ENCODE assay signal across 16 cellular contexts in genomic region chr1:41641483-41641829, GRCh38.
DNase-seq lines count a peak whose midpoint lies in the region; ATAC-seq and TF ChIP-seq lines count a peak whose summit lies in the region.
"Had no signal": no experiment of that assay in that cellular context is flagged by ENCODE, and none has a peak within 500 bp of the region (broad histone marks: within the 10 kb centered on the region; RNA-seq: fewer than 3 reads in every experiment).

No MANE protein-coding gene starts in this region.

- no peak overlapping the region for H3K27ac Mint-ChIP-seq in activated CD8-positive, alpha-beta T cell treated with anti-CD3 and anti-CD28 coated beads, Interleukin-2, amount 10 ng/mL, durations not matched to agents 7 days and 5 days
- H3K27ac Mint-ChIP-seq in stimulated activated effector memory CD8-positive, alpha-beta T cell treated with anti-CD3 and anti-CD28 coated beads, Interleukin-12 subunit alpha, Interleukin-12 subunit beta, amount 100 ng/mL, for 72 hours = no peak overlapping the region
- H3K27ac Mint-ChIP-seq: activated T-helper 1 cell treated with anti-CD3 and anti-CD28 coated beads, Interleukin-12 subunit alpha, Interleukin-12 subunit beta, Interleukin-2, Interleukin-4 antibody, amounts not matched to agents 30 ng/mL and 10 ng/mL and 1 ng/mL, durations not matched to agents 14 hours and 24 hours and 36 hours had no signal

- no peaks in the 10 kb centered on the region for H3K27me3 Mint-ChIP-seq in activated CD8-positive, alpha-beta T cell treated with anti-CD3 and anti-CD28 coated beads, Interleukin-2, amount 10 ng/mL, durations not matched to agents 7 days and 5 days (ENCODE audit: low read depth)

- no peak for TF ChIP-seq CTCF in vagina (IDR thresholded peaks at IDR 0.05)

- no peaks in the 10 kb centered on the region for H3K36me3 ChIP-seq in vagina
- H3K36me3 ChIP-seq: esophagus squamous epithelium had no signal

- no peak overlapping the region for H3K4me3 Mint-ChIP-seq in activated CD8-positive, alpha-beta T cell treated with anti-CD3 and anti-CD28 coated beads, Interleukin-2, amount 10 ng/mL, durations not matched to agents 7 days and 5 days
- no peak overlapping the region for H3K4me3 Mint-ChIP-seq in stimulated activated effector memory CD8-positive, alpha-beta T cell treated with anti-CD3 and anti-CD28 coated beads, Interleukin-12 subunit alpha, Interleukin-12 subunit beta, amount 100 ng/mL, for 72 hours
- H3K4me3 Mint-ChIP-seq: activated T-helper 1 cell treated with anti-CD3 and anti-CD28 coated beads, Interleukin-12 subunit alpha, Interleukin-12 subunit beta, Interleukin-2, Interleukin-4 antibody, amounts not matched to agents 30 ng/mL and 10 ng/mL and 1 ng/mL, durations not matched to agents 14 hours and 24 hours and 36 hours had no signal

- CTCF ChIA-PET in activated CD8-positive, alpha-beta T cell treated with anti-CD3 and anti-CD28 coated beads, Interleukin-2, amount 10 ng/mL, durations not matched to agents 7 days and 5 days (lab: Charles Lee) = interaction anchor here (1.4 to 1.6 kb wide), 3 partner anchors 8 to 21 kb away, joined by 3 to 4 read pairs (median 4); no protein-coding TSS in a partner anchor

- no peaks in the 10 kb centered on the region for H3K9me3 Mint-ChIP-seq in activated CD8-positive, alpha-beta T cell treated with anti-CD3 and anti-CD28 coated beads, Interleukin-2, amount 10 ng/mL, durations not matched to agents 7 days and 5 days (ENCODE audit: insufficient read depth)
- no peaks in the 10 kb centered on the region for H3K9me3 Mint-ChIP-seq in stimulated activated effector memory CD8-positive, alpha-beta T cell treated with anti-CD3 and anti-CD28 coated beads, Interleukin-12 subunit alpha, Interleukin-12 subunit beta, amount 100 ng/mL, for 72 hours
- H3K9me3 Mint-ChIP-seq: activated T-helper 1 cell treated with anti-CD3 and anti-CD28 coated beads, Interleukin-12 subunit alpha, Interleukin-12 subunit beta, Interleukin-2, Interleukin-4 antibody, amounts not matched to agents 30 ng/mL and 10 ng/mL and 1 ng/mL, durations not matched to agents 14 hours and 24 hours and 36 hours had no signal

- DNase-seq in activated effector memory CD4-positive, alpha-beta T cell treated with anti-CD3 and anti-CD28 coated beads, Interleukin-2, amount 50 U/mL, for 16 hours = peak; percentile 68
- no peak for DNase-seq in activated effector memory CD4-positive, alpha-beta T cell treated with Interleukin-2 at 50 U/mL for 16 hours
- DNase-seq in activated CD8-positive, alpha-beta T cell treated with anti-CD3 and anti-CD28 coated beads, Interleukin-2, amount 10 ng/mL, durations not matched to agents 7 days and 5 days = no peak
- no peak for DNase-seq in stimulated activated effector memory CD8-positive, alpha-beta T cell treated with anti-CD3 and anti-CD28 coated beads, Interleukin-12 subunit alpha, Interleukin-12 subunit beta, amount 100 ng/mL, for 72 hours (ENCODE audit: low spot score in 2 of 2)
- DNase-seq in NK-92 treated with Interleukin-12 subunit alpha and Interleukin-12 subunit beta, amount 100 ng/mL, for 24 hours (lab: John Stamatoyannopoulos, UW) = no peak
- no peak for DNase-seq in vagina (ENCODE audit: extremely low spot score in 2 of 2)
- DNase-seq: body of pancreas, DMS 273 treated with DMSO at 0.1 percent for 48 hours, esophagus squamous epithelium, NCI-H146, occipital lobe, SK-N-SH had no signal

- no peaks in the 10 kb centered on the region for H3K36me3 Mint-ChIP-seq in activated CD8-positive, alpha-beta T cell treated with anti-CD3 and anti-CD28 coated beads, Interleukin-2, amount 10 ng/mL, durations not matched to agents 7 days and 5 days (ENCODE audit: low read depth)
- H3K36me3 Mint-ChIP-seq in stimulated activated effector memory CD8-positive, alpha-beta T cell treated with anti-CD3 and anti-CD28 coated beads, Interleukin-12 subunit alpha, Interleukin-12 subunit beta, amount 100 ng/mL, for 72 hours = peaks cover 24% of the 10 kb centered on the region

- TF ChIP-seq POLR2A in vagina (IDR thresholded peaks at IDR 0.05) = no peak

- no peaks in the 10 kb centered on the region for H3K4me1 ChIP-seq in vagina
- H3K4me1 ChIP-seq: body of pancreas, esophagus squamous epithelium had no signal

- H3K27me3 ChIP-seq in vagina = no peaks in the 10 kb centered on the region
- H3K27me3 ChIP-seq: body of pancreas, esophagus squamous epithelium had no signal

- H3K4me1 Mint-ChIP-seq in activated CD8-positive, alpha-beta T cell treated with anti-CD3 and anti-CD28 coated beads, Interleukin-2, amount 10 ng/mL, durations not matched to agents 7 days and 5 days (ENCODE audit: low read depth) = peaks cover 3% of the 10 kb centered on the region
- H3K4me1 Mint-ChIP-seq in stimulated activated effector memory CD8-positive, alpha-beta T cell treated with anti-CD3 and anti-CD28 coated beads, Interleukin-12 subunit alpha, Interleukin-12 subunit beta, amount 100 ng/mL, for 72 hours = peaks cover 6% of the 10 kb centered on the region

- POLR2A ChIA-PET in activated CD8-positive, alpha-beta T cell treated with anti-CD3 and anti-CD28 coated beads, Interleukin-2, amount 10 ng/mL, durations not matched to agents 7 days and 5 days (lab: Charles Lee) = no interaction called here

- ATAC-seq in GM19351 (IDR thresholded peaks at IDR 0.05; ENCODE audit: unreplicated experiment) (peak; percentile 47), HG02981 (IDR thresholded peaks at IDR 0.05; ENCODE audit: unreplicated experiment) (no peak)
- peak; percentile 41 for ATAC-seq in activated CD8-positive, alpha-beta T cell treated with anti-CD3 and anti-CD28 coated beads, Interleukin-2, amount 10 ng/mL, durations not matched to agents 7 days and 5 days
- ATAC-seq in stimulated activated effector memory CD8-positive, alpha-beta T cell treated with anti-CD3 and anti-CD28 coated beads, Interleukin-12 subunit alpha, Interleukin-12 subunit beta, amount 100 ng/mL, for 72 hours = peak; percentile 62
- ATAC-seq: body of pancreas, K562 had no signal

- no peak overlapping the region for H3K4me3 ChIP-seq in vagina
- H3K4me3 ChIP-seq: body of pancreas, esophagus squamous epithelium, K562 had no signal

- no peaks in the 10 kb centered on the region for H3K9me3 ChIP-seq in vagina
- H3K9me3 ChIP-seq: body of pancreas, esophagus squamous epithelium, SK-N-SH had no signal

- no peak overlapping the region for H3K27ac ChIP-seq in vagina
- H3K27ac ChIP-seq: body of pancreas, esophagus squamous epithelium had no signal

- intact Hi-C loops in vagina (cut with DNase I) = no loop called here
